Comparison of ENCODE assay signal across 36 cellular contexts in genomic region chr4:70608324-70608723, GRCh38. TPM values are rescaled to one million over a fixed set of nuclear protein-coding genes. Genes with fewer than 3 reads are reported as not detected.
"Had no signal": no experiment of that assay in that cellular context is flagged by ENCODE, and none has a peak within 500 bp of the region (broad histone marks: within the 10 kb centered on the region; RNA-seq: fewer than 3 reads in every experiment).

No MANE protein-coding gene starts in this region.

- H3K27me3 ChIP-seq: MG63, Peyer's patch had no signal

- H3K4me3 Mint-ChIP-seq: T-cell had no signal

- H3K4me1 ChIP-seq: Peyer's patch had no signal

- ATAC-seq: PC-3, Right ventricle myocardium inferior, SK-N-SH treated with all-trans-retinoic acid at 6 μM for 48 hours, T-cell had no signal

- H3K27ac ChIP-seq: Peyer's patch, RWPE1, SJCRH30, SK-N-MC had no signal

- H3K36me3 ChIP-seq: MG63, Peyer's patch, SJCRH30 had no signal

- H3K9me3 ChIP-seq: MG63, Peyer's patch, SJCRH30 had no signal

- H3K27ac Mint-ChIP-seq: T-cell had no signal

- H3K4me3 ChIP-seq: MG63, Peyer's patch, SJCRH30, SK-N-MC had no signal

- DNase-seq: Kasumi-1, MG63, MV-4-11, NCI-H1092, NCI-H1105, NCI-H1417 treated with DMSO at 0.1 percent for 48 hours, NCI-H1436 treated with DMSO at 0.1 percent for 48 hours, NCI-H187, NCI-H1930, NCI-H2029 treated with DMSO at 0.1 percent for 48 hours, NCI-H2081 treated with DMSO at 0.1 percent for 48 hours, NCI-H2107, NCI-H2171, NCI-H226, NCI-H446 treated with DMSO at 0.1 percent for 48 hours, NCI-H510A, NCI-H524, NCI-H526, NCI-H69, NCI-H748 treated with DMSO at 0.1 percent for 48 hours, NCI-H82, PC-3, Peyer's patch, SHP77, SIG-M5, SJCRH30, T-cell had no signal

- H3K36me3 Mint-ChIP-seq: T-cell had no signal

- H3K9me3 Mint-ChIP-seq: T-cell had no signal

RNA-seq across cellular contexts. Expression of gene AMBN, which starts 16.3 kb away (rescaled TPM):
- total RNA-seq: M059J; OCI-LY7; PC-3; Peyer's patch; Right ventricle myocardium inferior; RPMI7951; SJCRH30; SK-MEL-5; T-cell; T-helper 1 cell treated with Interleukin-12 subunit alpha and Interleukin-12 subunit beta and Interleukin-4 antibody, amounts not matched to agents 30 ng/mL and 1 ng/mL, for 36 hours had no signal

RNA-seq across cellular contexts. Expression of gene ENAM, which starts 20.2 kb away (rescaled TPM):
- total RNA-seq: M059J; PC-3; Peyer's patch; RPMI7951; SJCRH30; SK-MEL-5; T-cell; T-helper 1 cell treated with Interleukin-12 subunit alpha and Interleukin-12 subunit beta and Interleukin-4 antibody, amounts not matched to agents 30 ng/mL and 1 ng/mL, for 36 hours had no signal

RNA-seq across cellular contexts. Expression of gene JCHAIN, which starts 58.0 kb away (rescaled TPM):
- total RNA-seq: PC-3; RPMI7951; SJCRH30; SK-MEL-5; T-helper 1 cell treated with Interleukin-12 subunit alpha and Interleukin-12 subunit beta and Interleukin-4 antibody, amounts not matched to agents 30 ng/mL and 1 ng/mL, for 36 hours had no signal
